Comparison of ENCODE assay signal across 16 cellular contexts in the genomic region with DNA sequence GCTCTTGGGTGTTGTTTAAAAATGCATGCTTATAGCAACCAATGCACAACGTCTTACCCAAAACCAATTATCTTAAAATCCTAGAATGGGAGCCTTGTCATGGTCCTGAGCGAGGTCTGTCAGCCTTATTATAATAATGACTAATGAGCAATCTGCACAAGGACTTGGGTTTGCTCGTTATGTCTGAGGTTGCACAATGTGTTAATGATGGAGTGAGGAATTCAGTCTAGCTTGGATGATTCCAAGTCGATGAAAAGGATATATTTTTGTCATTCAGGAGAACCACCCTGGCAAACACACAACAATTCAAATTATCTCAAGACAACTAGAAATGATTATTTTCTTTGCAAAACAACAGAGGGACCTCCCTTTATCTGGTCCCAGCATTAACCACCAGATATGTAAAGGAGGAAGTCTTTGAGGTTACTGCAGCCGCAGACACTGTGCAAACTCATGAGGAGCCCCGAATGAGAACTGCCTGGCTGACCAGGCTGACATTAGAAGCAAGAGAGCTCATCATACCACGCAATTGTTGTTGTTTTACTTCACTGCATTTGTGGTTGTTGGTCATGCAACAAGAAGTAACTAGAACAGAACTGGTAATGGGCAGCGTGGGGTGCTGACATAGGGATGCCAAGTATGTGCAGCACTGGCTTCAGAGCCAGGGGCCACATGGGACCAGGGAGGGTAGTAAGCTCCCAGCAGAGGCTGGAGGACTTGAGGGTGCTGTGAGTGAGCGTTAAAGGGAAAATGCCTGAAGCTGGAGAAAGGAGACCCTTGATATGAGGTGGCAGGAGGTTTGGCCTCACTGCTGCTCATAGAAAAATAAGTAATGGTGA.
A peak's percentile ranks its signal among the peaks of the same experiment; 100 is the strongest.
DNase-seq lines count a peak whose midpoint lies in the region; ATAC-seq and TF ChIP-seq lines count a peak whose summit lies in the region.
"Had no signal": no experiment of that assay in that cellular context is flagged by ENCODE, and none has a peak within 500 bp of the region (broad histone marks: within the 10 kb centered on the region; RNA-seq: fewer than 3 reads in every experiment).

No MANE protein-coding gene starts in this region.

- H3K9me3 ChIP-seq in Loucy (ENCODE audit: insufficient read depth, low read depth, low read length) (no peaks in the 10 kb centered on the region), osteoblast (ENCODE audit: low read depth, low read length) (peaks cover 2% of the 10 kb centered on the region), heart right ventricle (peaks cover 0 to 4% (median 0%) of the 10 kb centered on the region in 11 donors)
- H3K9me3 ChIP-seq: stomach had no signal

- ATAC-seq in GM18858 (IDR thresholded peaks at IDR 0.05; ENCODE audit: unreplicated experiment) (no peak), heart right ventricle (no peak), foreskin keratinocyte (no peak)

- H3K4me1 ChIP-seq in Loucy (ENCODE audit: insufficient read depth, low read length, poor library complexity, severe bottlenecking) (peaks cover 28% of the 10 kb centered on the region), osteoblast (ENCODE audit: insufficient read depth, low read length) (no peaks in the 10 kb centered on the region), heart right ventricle (no peaks in the 10 kb centered on the region), foreskin keratinocyte (no peaks in the 10 kb centered on the region)
- H3K4me1 ChIP-seq: stomach had no signal

- peaks cover 5% of the 10 kb centered on the region for H4K20me1 ChIP-seq in Loucy (ENCODE audit: insufficient read depth, low read length, poor library complexity, severe bottlenecking)
- no peaks in the 10 kb centered on the region for H4K20me1 ChIP-seq in osteoblast (ENCODE audit: insufficient read depth, low read length)

- H3K4me2 ChIP-seq in Loucy (ENCODE audit: low read depth, low read length, poor library complexity, severe bottlenecking): peak overlapping the region; percentile 59
- no peak overlapping the region for H3K4me2 ChIP-seq in osteoblast (ENCODE audit: insufficient read depth, low read length)

- 67 to 75% methylated on average over 9 of the region's 9 CpGs for WGBS in heart right ventricle, 2 donors

- H3K27ac ChIP-seq in osteoblast (ENCODE audit: low read depth, low read length) (no peak overlapping the region), heart right ventricle (no peak overlapping the region), foreskin keratinocyte (no peak overlapping the region)
- H3K27ac ChIP-seq: 22Rv1, stomach, VCaP had no signal

- H3K36me3 ChIP-seq in Loucy (ENCODE audit: insufficient read depth, low read length): no peaks in the 10 kb centered on the region
- no peaks in the 10 kb centered on the region for H3K36me3 ChIP-seq in osteoblast (ENCODE audit: insufficient read depth, low read length)
- H3K36me3 ChIP-seq in heart right ventricle: no peaks in the 10 kb centered on the region
- H3K36me3 ChIP-seq: stomach had no signal

- H3K27me3 ChIP-seq in Loucy (ENCODE audit: insufficient read depth, low read length, poor library complexity, severe bottlenecking) (peaks cover 50% of the 10 kb centered on the region), osteoblast (ENCODE audit: insufficient read depth, low read length) (no peaks in the 10 kb centered on the region), heart right ventricle (peaks cover 0 to 11% (median 0%) of the 10 kb centered on the region in 7 donors), foreskin keratinocyte (no peaks in the 10 kb centered on the region)
- H3K27me3 ChIP-seq: stomach had no signal

- peak; percentile 26 for DNase-seq in NK-92 treated with Interleukin-12 subunit alpha and Interleukin-12 subunit beta, amount 100 ng/mL, for 24 hours (lab: John Stamatoyannopoulos, UW)
- DNase-seq in NK-92 (lab: John Stamatoyannopoulos, UW; ENCODE audit: unreplicated experiment) (no peak), UCSD-AML1 (lab: John Stamatoyannopoulos, UW; ENCODE audit: unreplicated experiment) (peak; percentile 24), osteoblast (ENCODE audit: insufficient read length, low spot score, missing footprints) (peak; percentile 21), heart right ventricle (no peak), foreskin keratinocyte (no peak)
- DNase-seq: activated CD4-positive, alpha-beta memory T cell treated with anti-CD3 and anti-CD28 coated beads, Interleukin-2, amount 10 ng/mL, durations not matched to agents 7 days and 5 days; C1 segment of cervical spinal cord; central memory CD4-positive, alpha-beta T cell; NCI-H748 treated with DMSO at 0.1 percent for 48 hours; RPMI8226; stomach had no signal

- H3K4me3 ChIP-seq in Loucy (ENCODE audit: low read length, poor library complexity, severe bottlenecking): peak overlapping the region; percentile 12
- H3K4me3 ChIP-seq in osteoblast (ENCODE audit: insufficient read depth, low read length): no peak overlapping the region
- H3K4me3 ChIP-seq in heart right ventricle: no peak overlapping the region
- H3K4me3 ChIP-seq: stomach had no signal

- no peaks in the 10 kb centered on the region for H3K9me2 ChIP-seq in Loucy (replicated peaks; ENCODE audit: low read depth, low read length)

- intact Hi-C loops in heart right ventricle (cut with DNase I): no loop called here

- H3F3A ChIP-seq in Loucy (ENCODE audit: low read depth): no peaks in the 10 kb centered on the region

- no peak overlapping the region for H3K9ac ChIP-seq in Loucy (ENCODE audit: low read depth, low read length, poor library complexity, severe bottlenecking)

- TF ChIP-seq CTCF in Loucy (conservative IDR thresholded peaks at IDR 0.05; ENCODE audit: low read length) (no peak), osteoblast (IDR thresholded peaks at IDR 0.05; ENCODE audit: extremely low read depth, low read depth, low read length) (no peak), heart right ventricle (IDR thresholded peaks at IDR 0.05) (no peak), foreskin keratinocyte (conservative IDR thresholded peaks at IDR 0.05) (no peak)

- H3K79me2 ChIP-seq in Loucy (ENCODE audit: insufficient read depth, low read length) (no peaks in the 10 kb centered on the region), osteoblast (ENCODE audit: insufficient read depth, low read length) (no peaks in the 10 kb centered on the region)

- H2AFZ ChIP-seq in Loucy (ENCODE audit: low read length) (no peak overlapping the region), osteoblast (ENCODE audit: low read length) (no peak overlapping the region)

Comparison
In these comparisons a context has a peak if more than half of its experiments do, and no peak if none do; other contexts are left out.
1. DNase-seq: peak in NK-92 treated with Interleukin-12 subunit alpha and Interleukin-12 subunit beta, amount 100 ng/mL, for 24 hours (single experiment), UCSD-AML1 (single experiment) and osteoblast (single experiment); none in NK-92 (single experiment), heart right ventricle (0 of 2) and foreskin keratinocyte (0 of 2).